8 cellular contexts compared by ENCODE assay signal in the genomic region with DNA sequence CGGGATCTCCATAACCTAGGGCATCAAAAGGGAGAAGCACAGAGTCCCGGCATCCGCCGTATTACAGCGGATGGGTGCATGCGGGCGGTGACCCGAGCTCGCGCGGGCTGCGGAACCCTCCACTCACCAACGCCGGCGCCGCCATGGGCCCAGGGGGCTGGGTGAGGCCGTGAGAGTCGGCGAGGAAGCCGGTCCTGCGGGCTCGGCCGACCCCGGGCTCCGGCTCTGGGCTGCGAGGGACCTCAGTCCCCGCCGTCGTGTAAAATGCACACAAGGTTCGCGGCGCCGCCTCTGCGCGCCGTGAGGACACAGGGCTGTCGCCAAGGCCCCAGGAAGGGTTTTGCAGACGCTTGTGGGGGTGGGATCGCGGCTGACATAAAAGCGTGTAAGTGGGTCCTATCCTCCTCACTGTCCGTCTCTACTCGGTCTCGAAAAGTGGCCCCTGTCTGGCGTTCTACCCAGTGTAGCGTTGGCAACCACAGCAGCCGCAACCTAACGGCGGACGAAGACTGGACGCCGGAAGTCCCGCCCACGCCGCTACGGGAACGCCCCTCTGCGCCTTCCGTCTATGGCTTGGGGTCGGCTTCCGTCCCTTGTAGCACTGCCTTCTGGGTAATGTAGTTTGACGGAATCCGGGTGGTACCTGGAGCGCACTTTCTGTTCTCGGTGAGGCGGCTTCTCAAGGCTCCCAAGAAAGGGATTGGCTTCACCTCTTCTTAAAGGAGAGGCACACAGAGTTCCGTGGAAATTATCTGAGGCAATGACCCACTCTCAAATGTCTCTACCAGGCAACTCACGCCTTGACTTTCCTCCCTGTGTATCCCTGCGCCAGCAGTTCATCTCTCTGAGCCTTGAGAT. TPM values are rescaled to one million over a fixed set of nuclear protein-coding genes. Genes with fewer than 3 reads are reported as not detected.
DNase-seq lines count a peak whose midpoint lies in the region; ATAC-seq and TF ChIP-seq lines count a peak whose summit lies in the region.

TSS of gene ZNF599 (minus strand) at position 519 of the 858 bp plus-strand sequence. CDS start at position 145, 374 bp downstream.

- H3K9me3 Mint-ChIP-seq in IgD-negative memory B cell, result peaks cover 0 to 12% (median 7%) of the 10 kb centered on the region in 3 donors
- peaks cover 17% of the 10 kb centered on the region for H3K9me3 Mint-ChIP-seq in neural progenitor cell

- H3K4me3 Mint-ChIP-seq in IgD-negative memory B cell (peak within 1 kb of the TSS; percentile 94 to 98 (median 96)), neural progenitor cell (peak within 1 kb of the TSS; percentile 96)

- H3K9me3 ChIP-seq in neural progenitor cell (ENCODE audit: low read depth) (peaks cover 5% of the 10 kb centered on the region), stomach smooth muscle (ENCODE audit: control insufficient read depth in 2 of 2, low read length in 2 of 2) (peaks cover 0 to 3% of the 10 kb centered on the region in 2 donors)

- H3K79me2 ChIP-seq in neural progenitor cell (ENCODE audit: low read depth), result no peaks in the 10 kb centered on the region

- H3K4me2 ChIP-seq in neural progenitor cell, result peak within 1 kb of the TSS; percentile 84

- H3K36me3 Mint-ChIP-seq in IgD-negative memory B cell (peaks cover 16% of the 10 kb centered on the region), neural progenitor cell (peaks cover 21% of the 10 kb centered on the region)

- peaks cover 5% of the 10 kb centered on the region for H3K27me3 Mint-ChIP-seq in IgD-negative memory B cell
- H3K27me3 Mint-ChIP-seq in neural progenitor cell (ENCODE audit: insufficient read depth, low read depth), result peaks cover 2% of the 10 kb centered on the region

- no peak for TF ChIP-seq CTCF in neural progenitor cell (IDR thresholded peaks at IDR 0.05)

- ATAC-seq in GM21576 (IDR thresholded peaks at IDR 0.05; ENCODE audit: unreplicated experiment), result peak; percentile 98

- H3K4me1 ChIP-seq in neural progenitor cell (no peaks in the 10 kb centered on the region), stomach smooth muscle (ENCODE audit: control insufficient read depth, insufficient read depth, low read length) (peaks cover 11% of the 10 kb centered on the region)

- H3K9ac ChIP-seq in neural progenitor cell (peak within 1 kb of the TSS; percentile 41), stomach smooth muscle (ENCODE audit: low read length in 2 of 2) (peak within 1 kb of the TSS; percentile 82 to 88)

- H3K27ac ChIP-seq in neural progenitor cell (no peak within 1 kb of the TSS), stomach smooth muscle (ENCODE audit: low read length) (peak within 1 kb of the TSS; percentile 73)

- H4K20me1 ChIP-seq in neural progenitor cell (ENCODE audit: low read depth), result no peaks in the 10 kb centered on the region

- peak within 1 kb of the TSS; percentile 90 for H2AFZ ChIP-seq in neural progenitor cell (replicated peaks)

- H3K4me3 ChIP-seq in neural progenitor cell, result peak within 1 kb of the TSS; percentile 68
- H3K4me3 ChIP-seq in stomach smooth muscle (ENCODE audit: low read length in 2 of 2), result peak within 1 kb of the TSS; percentile 94 to 95

- DNase-seq in DMS53 treated with DMSO at 0.1 percent for 48 hours (lab: John Stamatoyannopoulos, UW; ENCODE audit: unreplicated experiment), result peak; percentile 87
- peak; percentile 90 for DNase-seq in RPMI8226
- DNase-seq in activated gamma-delta T cell (lab: John Stamatoyannopoulos, UW), result peak; percentile 69
- peak; percentile 76 for DNase-seq in foreskin melanocyte
- peak; percentile 95 for DNase-seq in neural progenitor cell (ENCODE audit: low spot score)

- peaks cover 13% of the 10 kb centered on the region for H3K27me3 ChIP-seq in neural progenitor cell
- H3K27me3 ChIP-seq in stomach smooth muscle (ENCODE audit: control insufficient read depth in 1 of 2, insufficient read depth in 2 of 2, low read length in 2 of 2), result no peaks in the 10 kb centered on the region

- H3K36me3 ChIP-seq in neural progenitor cell, result no peaks in the 10 kb centered on the region
- peaks cover 12 to 13% of the 10 kb centered on the region in 2 donors for H3K36me3 ChIP-seq in stomach smooth muscle (ENCODE audit: control insufficient read depth in 2 of 2, insufficient read depth in 2 of 2, low read length in 2 of 2)

- H3K27ac Mint-ChIP-seq in IgD-negative memory B cell, result peak within 1 kb of the TSS; percentile 80 to 96 (median 95)
- H3K27ac Mint-ChIP-seq in neural progenitor cell, result peak within 1 kb of the TSS; percentile 66

- no peaks in the 10 kb centered on the region for H3F3A ChIP-seq in neural progenitor cell (ENCODE audit: low read depth)

- H3K4me1 Mint-ChIP-seq in IgD-negative memory B cell (peaks cover 12 to 13% (median 12%) of the 10 kb centered on the region in 3 donors), neural progenitor cell (peaks cover 12% of the 10 kb centered on the region)

RNA-seq across cellular contexts. Expression of gene ZNF599, which starts in this region (rescaled TPM):
- 4.4 TPM for polyA plus RNA-seq in IgD-negative memory B cell
- 7.6 and 12.7 TPM in 2 replicates for total RNA-seq in neural progenitor cell (ENCODE audit: low replicate concordance)
